In genomic region chr4:15755321-15755750, GRCh38 we compare ENCODE assay signal across 9 cellular contexts. TPM values are rescaled to one million over a fixed set of nuclear protein-coding genes. Genes with fewer than 3 reads are reported as not detected.
DNase-seq lines count a peak whose midpoint lies in the region; ATAC-seq, FAIRE-seq and TF ChIP-seq lines count a peak whose summit lies in the region.
"Had no signal": no experiment of that assay in that cellular context is flagged by ENCODE, and none has a peak within 500 bp of the region (broad histone marks: within the 10 kb centered on the region; RNA-seq: fewer than 3 reads in every experiment).

No MANE protein-coding gene starts in this region.

- H3K4me3 ChIP-seq in DND-41 (ENCODE audit: low read depth in 1 of 2, low read length in 2 of 2), result peak overlapping the region; percentile 56 to 60
- no peak overlapping the region for H3K4me3 ChIP-seq in neuronal stem cell (ENCODE audit: low read length in 2 of 2)

- H3K18ac ChIP-seq in neuronal stem cell (ENCODE audit: low read length), result no peak overlapping the region

- H3K14ac ChIP-seq in neuronal stem cell (ENCODE audit: low read length), result no peak overlapping the region

- WGBS in neuronal stem cell (ENCODE audit: extremely low coverage in 2 of 2, insufficient read length in 2 of 2, insufficient replicate concordance in 1 of 2), 2 donors, result no CpG with 5 or more reads among the region's 4 CpGs

- in situ Hi-C loops in G401 (cut with HindIII; ENCODE audit: low sequenced_read_pairs), result no loop called here

- H2BK12ac ChIP-seq in neuronal stem cell (ENCODE audit: low read length), result no peak overlapping the region

- no peaks in the 10 kb centered on the region for H3K9me3 ChIP-seq in DND-41 (ENCODE audit: insufficient read depth, low read length, severe bottlenecking)
- H3K9me3 ChIP-seq in neuronal stem cell (replicated peaks in 1 of 2; ENCODE audit: control insufficient read depth in 2 of 2, insufficient read depth in 1 of 2, low read depth in 1 of 2, low read length in 2 of 2), result no peaks in the 10 kb centered on the region

- no peak overlapping the region for H2BK5ac ChIP-seq in neuronal stem cell (ENCODE audit: low read length)

- H2BK15ac ChIP-seq in neuronal stem cell (ENCODE audit: low read length), result no peak overlapping the region

- H3K79me2 ChIP-seq in DND-41 (ENCODE audit: insufficient read depth, low read length), result peaks cover 70% of the 10 kb centered on the region

- H3K9ac ChIP-seq in DND-41 (ENCODE audit: low read depth, low read length) (peak overlapping the region; percentile 77), neuronal stem cell (ENCODE audit: low read depth, low read length, poor library complexity) (no peak overlapping the region)

- no peak for TF ChIP-seq CTCF in DND-41 (IDR thresholded peaks at IDR 0.05; ENCODE audit: borderline replicate concordance, extremely low read depth, low read length, poor library complexity, severe bottlenecking)

- H3K4ac ChIP-seq in neuronal stem cell (ENCODE audit: low read length), result no peak overlapping the region

- DNase-seq in DND-41 (peak; percentile 52), HS-5 (ENCODE audit: low read depth) (peak; percentile 30), activated T-cell treated with anti-CD3 and anti-CD28 coated beads for 48 hours (ENCODE audit: low read depth) (peak; percentile 57), iris pigment epithelial cell (ENCODE audit: low read depth) (peak; percentile 87), G401 (ENCODE audit: low spot score) (no peak), neuronal stem cell (ENCODE audit: low spot score) (no peak), urothelium cell line (ENCODE audit: low spot score) (no peak), NCI-H146 treated with DMSO at 0.1 percent for 48 hours (lab: John Stamatoyannopoulos, UW; ENCODE audit: unreplicated experiment) (no peak)
- DNase-seq: DMS79 had no signal

- no peak overlapping the region for H4K8ac ChIP-seq in neuronal stem cell (ENCODE audit: low read depth, low read length)

- H3K79me1 ChIP-seq in neuronal stem cell (ENCODE audit: low read depth, low read length), result no peaks in the 10 kb centered on the region

- no peaks in the 10 kb centered on the region for H4K20me1 ChIP-seq in DND-41 (ENCODE audit: insufficient read depth, low read length)

- no peak overlapping the region for H2BK120ac ChIP-seq in neuronal stem cell (ENCODE audit: low read depth, low read length)

- ATAC-seq in DND-41 (ENCODE audit: insufficient read depth, low read depth), result no peak

- peak overlapping the region; percentile 70 for H3K4me2 ChIP-seq in DND-41 (ENCODE audit: insufficient read depth, low read length)
- no peak overlapping the region for H3K4me2 ChIP-seq in neuronal stem cell (ENCODE audit: insufficient read depth, low read length, poor library complexity, severe bottlenecking)

- H2AK5ac ChIP-seq in neuronal stem cell (ENCODE audit: low read depth, low read length), result no peak overlapping the region

- H3K36me3 ChIP-seq in DND-41 (ENCODE audit: insufficient read depth, low read length) (peaks cover 13% of the 10 kb centered on the region), neuronal stem cell (replicated peaks in 1 of 2; ENCODE audit: control insufficient read depth in 2 of 2, insufficient read depth in 2 of 2, low read length in 2 of 2) (no peaks in the 10 kb centered on the region)

- no peak for FAIRE-seq in urothelium cell line (lab: Jason Lieb, UNC)

- no peak overlapping the region for H4K91ac ChIP-seq in neuronal stem cell (ENCODE audit: low read depth, low read length, poor library complexity)

- H3K27me3 ChIP-seq in DND-41 (ENCODE audit: insufficient read depth, low read length, poor library complexity) (no peaks in the 10 kb centered on the region), neuronal stem cell (ENCODE audit: control insufficient read depth in 3 of 3, insufficient read depth in 3 of 3, low read depth in 1 of 3, low read length in 3 of 3) (peaks cover 0 to 3% (median 0%) of the 10 kb centered on the region in 3 experiments)

- no peak overlapping the region for H3K23ac ChIP-seq in neuronal stem cell (ENCODE audit: low read depth, low read length, poor library complexity)

- peaks cover 64% of the 10 kb centered on the region for H3K4me1 ChIP-seq in DND-41 (ENCODE audit: insufficient read depth, low read length)
- no peaks in the 10 kb centered on the region for H3K4me1 ChIP-seq in neuronal stem cell (ENCODE audit: control insufficient read depth in 2 of 2, insufficient read depth in 1 of 2, low read depth in 1 of 2, low read length in 2 of 2)

- H2AFZ ChIP-seq in DND-41 (ENCODE audit: low read depth, low read length), result no peak overlapping the region
- H2AFZ ChIP-seq in neuronal stem cell (ENCODE audit: low read length), result no peak overlapping the region

- H3K27ac ChIP-seq in DND-41 (ENCODE audit: low read length) (peak overlapping the region; percentile 96), neuronal stem cell (replicated peaks; ENCODE audit: low read length) (no peak overlapping the region)

RNA-seq across cellular contexts. Expression of gene CD38, which starts 22.8 kb away (rescaled TPM):
- not detected in 2 replicates for total RNA-seq in G401 (2014; rRNA removed; shearing (Covaris generic))
- polyA plus RNA-seq in neuronal stem cell (2013, experiment 1 of 2), result 0.11 TPM
- 0.15 TPM for polyA plus RNA-seq in neuronal stem cell (2013, experiment 2 of 2)

RNA-seq across cellular contexts. Expression of gene BST1, which starts 52.5 kb away (rescaled TPM):
- 0.80 TPM in 1 of 2 replicates, not detected in the other for total RNA-seq in G401 (2014; rRNA removed; shearing (Covaris generic))
- polyA plus RNA-seq in neuronal stem cell (2013, experiment 1 of 2), result 1.1 TPM
- polyA plus RNA-seq in neuronal stem cell (2013, experiment 2 of 2), result 1.2 TPM

Comparison
In these comparisons a context has a peak if more than half of its experiments do, and no peak if none do; other contexts are left out.
1. DNase-seq: peak in DND-41 (single experiment), HS-5 (single experiment), activated T-cell treated with anti-CD3 and anti-CD28 coated beads for 48 hours (single experiment) and iris pigment epithelial cell (single experiment); none in G401 (single experiment), neuronal stem cell (single experiment), urothelium cell line (single experiment) and NCI-H146 treated with DMSO at 0.1 percent for 48 hours (single experiment).
2. H3K4me3 ChIP-seq: peak in DND-41 (2 of 2); none in neuronal stem cell (0 of 2).